In the genomic region with DNA sequence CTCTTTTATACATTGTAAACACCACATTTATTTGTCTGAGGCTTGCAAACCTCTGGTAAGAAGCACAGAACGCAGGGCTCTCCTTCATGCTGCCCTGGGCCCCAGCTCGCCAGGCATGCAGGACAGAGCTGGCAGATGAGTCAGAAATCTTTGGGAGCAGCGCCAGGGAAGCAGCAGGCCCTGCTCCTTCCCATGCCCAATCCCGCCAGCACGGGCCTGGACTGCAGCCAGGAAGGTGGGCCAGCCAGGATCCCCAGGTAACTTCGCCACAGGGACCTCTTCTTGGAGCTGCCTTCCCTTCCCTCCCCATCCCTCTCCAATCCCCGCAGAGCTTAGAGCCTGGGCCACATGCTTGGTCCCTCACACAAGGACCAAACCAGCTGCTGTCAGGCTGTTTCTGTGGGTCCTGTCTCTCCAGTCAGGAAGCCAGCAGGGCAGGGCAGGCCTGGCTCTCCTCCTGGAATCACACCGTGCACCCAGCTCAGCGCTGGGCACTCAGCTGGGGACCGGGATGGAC, we compare ENCODE assay signal across 1 cellular context.
TF ChIP-seq lines count a peak whose summit lies in the region.

No MANE protein-coding gene starts in this region.

TF ChIP-seq in GM12878, 131 proteins besides CTCF, POLR2A, EP300 and RAD21:
- no peak for TF ChIP-seq MEF2B (IDR thresholded peaks at IDR 0.05; ENCODE audit: partially characterized antibody, poor library complexity, severe bottlenecking)
- no peak for TF ChIP-seq NR2C2 (IDR thresholded peaks at IDR 0.05; ENCODE audit: borderline replicate concordance, control insufficient read depth, insufficient read length, low read depth)
- no peak for TF ChIP-seq ZNF274 (IDR thresholded peaks at IDR 0.05; ENCODE audit: insufficient read depth, insufficient read length)
- no peak for TF ChIP-seq POLR2AphosphoS5 (IDR thresholded peaks at IDR 0.05; ENCODE audit: low read length)
- TF ChIP-seq ZBED1 (IDR thresholded peaks at IDR 0.05; ENCODE audit: borderline replicate concordance), result no peak
- TF ChIP-seq SUZ12 (IDR thresholded peaks at IDR 0.05; ENCODE audit: unreplicated experiment), result no peak
- no peak for TF ChIP-seq SIN3A (IDR thresholded peaks at IDR 0.05; ENCODE audit: low read depth, low read length)
- TF ChIP-seq, protein P1, sequence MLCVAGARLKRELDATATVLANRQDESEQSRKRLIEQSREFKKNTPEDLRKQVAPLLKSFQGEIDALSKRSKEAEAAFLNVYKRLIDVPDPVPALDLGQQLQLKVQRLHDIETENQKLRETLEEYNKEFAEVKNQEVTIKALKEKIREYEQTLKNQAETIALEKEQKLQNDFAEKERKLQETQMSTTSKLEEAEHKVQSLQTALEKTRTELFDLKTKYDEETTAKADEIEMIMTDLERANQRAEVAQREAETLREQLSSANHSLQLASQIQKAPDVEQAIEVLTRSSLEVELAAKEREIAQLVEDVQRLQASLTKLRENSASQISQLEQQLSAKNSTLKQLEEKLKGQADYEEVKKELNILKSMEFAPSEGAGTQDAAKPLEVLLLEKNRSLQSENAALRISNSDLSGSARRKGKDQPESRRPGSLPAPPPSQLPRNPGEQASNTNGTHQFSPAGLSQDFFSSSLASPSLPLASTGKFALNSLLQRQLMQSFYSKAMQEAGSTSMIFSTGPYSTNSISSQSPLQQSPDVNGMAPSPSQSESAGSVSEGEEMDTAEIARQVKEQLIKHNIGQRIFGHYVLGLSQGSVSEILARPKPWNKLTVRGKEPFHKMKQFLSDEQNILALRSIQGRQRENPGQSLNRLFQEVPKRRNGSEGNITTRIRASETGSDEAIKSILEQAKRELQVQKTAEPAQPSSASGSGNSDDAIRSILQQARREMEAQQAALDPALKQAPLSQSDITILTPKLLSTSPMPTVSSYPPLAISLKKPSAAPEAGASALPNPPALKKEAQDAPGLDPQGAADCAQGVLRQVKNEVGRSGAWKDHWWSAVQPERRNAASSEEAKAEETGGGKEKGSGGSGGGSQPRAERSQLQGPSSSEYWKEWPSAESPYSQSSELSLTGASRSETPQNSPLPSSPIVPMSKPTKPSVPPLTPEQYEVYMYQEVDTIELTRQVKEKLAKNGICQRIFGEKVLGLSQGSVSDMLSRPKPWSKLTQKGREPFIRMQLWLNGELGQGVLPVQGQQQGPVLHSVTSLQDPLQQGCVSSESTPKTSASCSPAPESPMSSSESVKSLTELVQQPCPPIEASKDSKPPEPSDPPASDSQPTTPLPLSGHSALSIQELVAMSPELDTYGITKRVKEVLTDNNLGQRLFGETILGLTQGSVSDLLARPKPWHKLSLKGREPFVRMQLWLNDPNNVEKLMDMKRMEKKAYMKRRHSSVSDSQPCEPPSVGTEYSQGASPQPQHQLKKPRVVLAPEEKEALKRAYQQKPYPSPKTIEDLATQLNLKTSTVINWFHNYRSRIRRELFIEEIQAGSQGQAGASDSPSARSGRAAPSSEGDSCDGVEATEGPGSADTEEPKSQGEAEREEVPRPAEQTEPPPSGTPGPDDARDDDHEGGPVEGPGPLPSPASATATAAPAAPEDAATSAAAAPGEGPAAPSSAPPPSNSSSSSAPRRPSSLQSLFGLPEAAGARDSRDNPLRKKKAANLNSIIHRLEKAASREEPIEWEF (IDR thresholded peaks at IDR 0.05; ENCODE audit: insufficient replicate concordance, low read depth, low read length), result no peak
TF ChIP-seq in GM12878: peak in this region for 0.
